Comparison of ENCODE assay signal across 2 cellular contexts in the genomic region with DNA sequence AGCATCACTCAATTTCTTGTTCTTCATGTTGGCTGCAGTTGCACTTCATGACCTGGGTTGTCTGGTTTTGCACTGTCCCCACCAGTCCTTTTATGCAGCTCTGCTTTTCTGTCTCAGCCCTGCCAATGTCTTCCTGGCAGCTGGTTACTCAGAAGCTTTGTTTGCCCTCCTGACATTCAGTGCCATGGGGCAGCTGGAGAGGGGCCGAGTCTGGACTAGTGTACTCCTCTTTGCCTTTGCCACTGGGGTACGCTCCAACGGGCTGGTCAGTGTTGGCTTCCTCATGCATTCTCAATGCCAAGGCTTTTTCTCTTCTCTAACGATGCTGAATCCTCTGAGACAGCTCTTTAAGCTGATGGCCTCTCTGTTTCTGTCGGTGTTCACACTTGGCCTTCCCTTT.
TF ChIP-seq lines count a peak whose summit lies in the region.

No MANE protein-coding gene starts in this region.

TF ChIP-seq in liver, 16 proteins besides CTCF, POLR2A, EP300 and RAD21:
- TF ChIP-seq, protein P1, sequence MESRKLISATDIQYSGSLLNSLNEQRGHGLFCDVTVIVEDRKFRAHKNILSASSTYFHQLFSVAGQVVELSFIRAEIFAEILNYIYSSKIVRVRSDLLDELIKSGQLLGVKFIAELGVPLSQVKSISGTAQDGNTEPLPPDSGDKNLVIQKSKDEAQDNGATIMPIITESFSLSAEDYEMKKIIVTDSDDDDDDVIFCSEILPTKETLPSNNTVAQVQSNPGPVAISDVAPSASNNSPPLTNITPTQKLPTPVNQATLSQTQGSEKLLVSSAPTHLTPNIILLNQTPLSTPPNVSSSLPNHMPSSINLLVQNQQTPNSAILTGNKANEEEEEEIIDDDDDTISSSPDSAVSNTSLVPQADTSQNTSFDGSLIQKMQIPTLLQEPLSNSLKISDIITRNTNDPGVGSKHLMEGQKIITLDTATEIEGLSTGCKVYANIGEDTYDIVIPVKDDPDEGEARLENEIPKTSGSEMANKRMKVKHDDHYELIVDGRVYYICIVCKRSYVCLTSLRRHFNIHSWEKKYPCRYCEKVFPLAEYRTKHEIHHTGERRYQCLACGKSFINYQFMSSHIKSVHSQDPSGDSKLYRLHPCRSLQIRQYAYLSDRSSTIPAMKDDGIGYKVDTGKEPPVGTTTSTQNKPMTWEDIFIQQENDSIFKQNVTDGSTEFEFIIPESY (IDR thresholded peaks at IDR 0.05), result no peak
- TF ChIP-seq YY1 (IDR thresholded peaks at IDR 0.05) (peak; percentile 31), TAF1 (conservative IDR thresholded peaks at IDR 0.05) (no peak), HNF4A (conservative IDR thresholded peaks at IDR 0.05) (peak; percentile 85 to 88), FOXA1 (IDR thresholded peaks at IDR 0.05) (no peak), FOXA2 (IDR thresholded peaks at IDR 0.05) (no peak), RXRA (IDR thresholded peaks at IDR 0.05) (peak; percentile 41 to 71), REST (IDR thresholded peaks at IDR 0.05) (no peak), EGR1 (IDR thresholded peaks at IDR 0.05; ENCODE audit: low read depth in 2 of 2) (no peak), JUND (IDR thresholded peaks at IDR 0.05) (peak in 1 of 2 donors; percentile 43), NR2F2 (IDR thresholded peaks at IDR 0.05) (no peak), GABPA (IDR thresholded peaks at IDR 0.05 in 1 of 2, conservative IDR thresholded peaks at IDR 0.05 in 1 of 2) (no peak), SP1 (IDR thresholded peaks at IDR 0.05) (peak; percentile 36), ATF3 (IDR thresholded peaks at IDR 0.05) (no peak), HNF4G (IDR thresholded peaks at IDR 0.05) (peak; percentile 47)
- TF ChIP-seq, protein P2, sequence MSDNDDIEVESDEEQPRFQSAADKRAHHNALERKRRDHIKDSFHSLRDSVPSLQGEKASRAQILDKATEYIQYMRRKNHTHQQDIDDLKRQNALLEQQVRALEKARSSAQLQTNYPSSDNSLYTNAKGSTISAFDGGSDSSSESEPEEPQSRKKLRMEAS (IDR thresholded peaks at IDR 0.05), result no peak

TF ChIP-seq in HepG2, 621 proteins besides CTCF, POLR2A, EP300 and RAD21:
- TF ChIP-seq ZNF549 (CRISPR knock-in tag; IDR thresholded peaks at IDR 0.05) (no peak), RXRB (CRISPR knock-in tag; IDR thresholded peaks at IDR 0.05; ENCODE audit: borderline replicate concordance) (no peak), GZF1 (CRISPR knock-in tag; IDR thresholded peaks at IDR 0.05) (no peak), KDM1A (CRISPR knock-in tag; IDR thresholded peaks at IDR 0.05) (no peak), KDM5B (CRISPR knock-in tag; IDR thresholded peaks at IDR 0.05; ENCODE audit: borderline replicate concordance) (no peak), ZNF496 (CRISPR knock-in tag; IDR thresholded peaks at IDR 0.05; ENCODE audit: insufficient replicate concordance) (no peak), AKAP8 (CRISPR knock-in tag; IDR thresholded peaks at IDR 0.05) (no peak), TEAD3 (CRISPR knock-in tag; optimal IDR thresholded peaks at IDR 0.05; ENCODE audit: borderline replicate concordance) (no peak), SRSF1 (optimal IDR thresholded peaks at IDR 0.05; ENCODE audit: low read depth, low read length) (no peak), NFKB2 (CRISPR knock-in tag; IDR thresholded peaks at IDR 0.05; ENCODE audit: borderline replicate concordance) (no peak), NONO (IDR thresholded peaks at IDR 0.05) (no peak), NONO (CRISPR knock-in tag; conservative IDR thresholded peaks at IDR 0.05) (no peak), PRPF4 (IDR thresholded peaks at IDR 0.05; ENCODE audit: low read depth, low read length, poor library complexity, severe bottlenecking) (no peak), EZH2 (conservative IDR thresholded peaks at IDR 0.05; ENCODE audit: low read depth, low read length) (no peak), SMARCE1 (IDR thresholded peaks at IDR 0.05; ENCODE audit: borderline replicate concordance) (no peak), JARID2 (CRISPR knock-in tag; IDR thresholded peaks at IDR 0.05; ENCODE audit: insufficient replicate concordance) (no peak), ZNF101 (CRISPR knock-in tag; IDR thresholded peaks at IDR 0.05; ENCODE audit: borderline replicate concordance, low read depth) (no peak)
- TF ChIP-seq, protein P3, sequence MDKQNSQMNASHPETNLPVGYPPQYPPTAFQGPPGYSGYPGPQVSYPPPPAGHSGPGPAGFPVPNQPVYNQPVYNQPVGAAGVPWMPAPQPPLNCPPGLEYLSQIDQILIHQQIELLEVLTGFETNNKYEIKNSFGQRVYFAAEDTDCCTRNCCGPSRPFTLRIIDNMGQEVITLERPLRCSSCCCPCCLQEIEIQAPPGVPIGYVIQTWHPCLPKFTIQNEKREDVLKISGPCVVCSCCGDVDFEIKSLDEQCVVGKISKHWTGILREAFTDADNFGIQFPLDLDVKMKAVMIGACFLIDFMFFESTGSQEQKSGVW (CRISPR knock-in tag; IDR thresholded peaks at IDR 0.05; ENCODE audit: borderline replicate concordance), result no peak
- TF ChIP-seq, protein P4, sequence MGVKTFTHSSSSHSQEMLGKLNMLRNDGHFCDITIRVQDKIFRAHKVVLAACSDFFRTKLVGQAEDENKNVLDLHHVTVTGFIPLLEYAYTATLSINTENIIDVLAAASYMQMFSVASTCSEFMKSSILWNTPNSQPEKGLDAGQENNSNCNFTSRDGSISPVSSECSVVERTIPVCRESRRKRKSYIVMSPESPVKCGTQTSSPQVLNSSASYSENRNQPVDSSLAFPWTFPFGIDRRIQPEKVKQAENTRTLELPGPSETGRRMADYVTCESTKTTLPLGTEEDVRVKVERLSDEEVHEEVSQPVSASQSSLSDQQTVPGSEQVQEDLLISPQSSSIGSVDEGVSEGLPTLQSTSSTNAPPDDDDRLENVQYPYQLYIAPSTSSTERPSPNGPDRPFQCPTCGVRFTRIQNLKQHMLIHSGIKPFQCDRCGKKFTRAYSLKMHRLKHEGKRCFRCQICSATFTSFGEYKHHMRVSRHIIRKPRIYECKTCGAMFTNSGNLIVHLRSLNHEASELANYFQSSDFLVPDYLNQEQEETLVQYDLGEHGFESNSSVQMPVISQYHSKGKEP (CRISPR knock-in tag; IDR thresholded peaks at IDR 0.05), result no peak
